Comparison of ENCODE assay signal across 8 cellular contexts in the genomic region with DNA sequence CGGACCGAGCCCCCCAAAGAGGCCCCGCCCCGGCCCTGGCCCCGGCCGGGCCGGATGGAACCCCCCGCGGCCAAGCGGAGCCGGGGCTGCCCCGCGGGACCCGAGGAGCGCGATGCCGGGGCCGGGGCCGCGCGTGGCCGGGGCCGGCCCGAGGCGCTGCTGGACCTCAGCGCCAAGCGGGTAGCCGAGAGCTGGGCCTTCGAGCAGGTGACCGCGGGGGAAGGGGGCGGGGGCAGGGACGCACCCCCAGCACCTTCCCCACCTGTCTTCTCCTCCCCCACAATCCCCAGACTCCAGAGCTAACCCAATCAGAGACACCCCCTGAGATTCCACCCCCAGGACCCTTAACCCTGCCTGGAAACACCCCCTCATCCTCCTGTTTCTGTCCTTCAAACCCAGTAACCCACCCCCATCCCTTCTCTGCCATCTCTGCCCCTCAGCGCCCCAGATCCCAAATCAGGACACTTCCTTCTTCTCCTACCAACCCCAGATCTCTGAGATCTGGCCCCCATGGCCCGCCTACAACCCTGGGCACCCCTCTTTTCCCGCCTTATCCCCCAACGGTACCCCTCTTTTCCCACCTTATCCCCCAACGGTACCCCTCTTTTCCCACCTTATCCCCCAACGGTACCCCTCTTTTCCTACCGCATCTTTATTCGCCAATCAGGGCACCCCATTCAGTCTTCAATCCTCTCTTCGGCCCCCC.
DNase-seq lines count a peak whose midpoint lies in the region; ATAC-seq, FAIRE-seq and TF ChIP-seq lines count a peak whose summit lies in the region.

No MANE protein-coding gene starts in this region.

- H3K4me3 ChIP-seq in duodenal mucosa (ENCODE audit: low read depth in 1 of 2, low read length in 2 of 2) (peak overlapping the region; percentile 62 to 72), mucosa of rectum (ENCODE audit: low read length in 2 of 2) (peak overlapping the region; percentile 72 to 73)

- peak; percentile 38 for ATAC-seq in GM18498 (IDR thresholded peaks at IDR 0.05; ENCODE audit: unreplicated experiment)

- H3K27me3 ChIP-seq in duodenal mucosa (ENCODE audit: control insufficient read depth in 1 of 2, insufficient read depth in 2 of 2, low read length in 2 of 2) (no peaks in the 10 kb centered on the region), mucosa of rectum (ENCODE audit: control insufficient read depth in 2 of 2, insufficient read depth in 2 of 2, low read length in 2 of 2) (no peaks in the 10 kb centered on the region)

- no peaks in the 10 kb centered on the region for H3K9me3 ChIP-seq in duodenal mucosa (ENCODE audit: control insufficient read depth in 1 of 2, low read length in 2 of 2)
- no peaks in the 10 kb centered on the region for H3K9me3 ChIP-seq in mucosa of rectum (ENCODE audit: control insufficient read depth in 2 of 2, low read length in 2 of 2)

- peak overlapping the region; percentile 64 for H3K9ac ChIP-seq in duodenal mucosa (ENCODE audit: low read depth in 1 of 2, low read length in 2 of 2)
- peak overlapping the region; percentile 75 to 77 for H3K9ac ChIP-seq in mucosa of rectum (ENCODE audit: low read depth in 1 of 2, low read length in 2 of 2)

- FAIRE-seq in H54 (lab: Jason Lieb, UNC), result no peak

- H3K27ac ChIP-seq in duodenal mucosa (ENCODE audit: low read depth, low read length) (peak overlapping the region; percentile 81), mucosa of rectum (ENCODE audit: low read depth in 2 of 2, low read length in 2 of 2) (peak overlapping the region; percentile 70 to 77)

- TF ChIP-seq POLR2A in H54 (IDR thresholded peaks at IDR 0.05; ENCODE audit: low read depth, low read length), result no peak

- DNase-seq in H54 (ENCODE audit: insufficient read length, low spot score) (peak; percentile 31), NCI-H1105 treated with DMSO at 0.1 percent for 48 hours (lab: John Stamatoyannopoulos, UW) (peak; percentile 11), NCI-H1417 treated with DMSO at 0.1 percent for 48 hours (lab: John Stamatoyannopoulos, UW) (no peak), NCI-H510A (lab: John Stamatoyannopoulos, UW) (no peak)
- DNase-seq in activated CD4-positive, alpha-beta T cell treated with anti-CD3 and anti-CD28 coated beads, Interleukin-2, amount 50 U/mL, for 1 hour, result no peak

- no peaks in the 10 kb centered on the region for H3K36me3 ChIP-seq in duodenal mucosa (ENCODE audit: control insufficient read depth in 1 of 2, insufficient read depth in 2 of 2, low read length in 2 of 2)
- H3K36me3 ChIP-seq in mucosa of rectum (ENCODE audit: control insufficient read depth in 2 of 2, insufficient read depth in 2 of 2, low read length in 2 of 2), result no peaks in the 10 kb centered on the region

- H3K4me1 ChIP-seq in duodenal mucosa (ENCODE audit: control insufficient read depth in 1 of 2, insufficient read depth in 2 of 2, low read length in 2 of 2) (peaks cover 16 to 17% of the 10 kb centered on the region in 2 donors), mucosa of rectum (ENCODE audit: control insufficient read depth in 2 of 2, insufficient read depth in 2 of 2, low read length in 2 of 2) (peaks cover 15 to 20% of the 10 kb centered on the region in 2 donors)

Comparison
In these comparisons a context has a peak if more than half of its experiments do, and no peak if none do; other contexts are left out.
1. DNase-seq: peak in H54 (single experiment) and NCI-H1105 treated with DMSO at 0.1 percent for 48 hours (single experiment); none in NCI-H1417 treated with DMSO at 0.1 percent for 48 hours (single experiment), activated CD4-positive, alpha-beta T cell treated with anti-CD3 and anti-CD28 coated beads, Interleukin-2, amount 50 U/mL, for 1 hour (single experiment) and NCI-H510A (single experiment).